1 cellular context compared by ENCODE assay signal in genomic region chr2:189213226-189213625, GRCh38.
TF ChIP-seq lines count a peak whose summit lies in the region.

No MANE protein-coding gene starts in this region.

TF ChIP-seq in SK-N-SH treated with all-trans-retinoic acid at 6 μM for 48 hours, 23 proteins besides CTCF, POLR2A, EP300 and RAD21 (continued from another document):
- TF ChIP-seq CREB5 (CRISPR knock-in tag; IDR thresholded peaks at IDR 0.05; ENCODE audit: low read depth) (no peak), ESRRG (CRISPR knock-in tag; IDR thresholded peaks at IDR 0.05) (no peak), TCF4 (CRISPR knock-in tag; IDR thresholded peaks at IDR 0.05; ENCODE audit: borderline replicate concordance) (no peak), ZFP3 (CRISPR knock-in tag; IDR thresholded peaks at IDR 0.05) (no peak), PPARA (CRISPR knock-in tag; IDR thresholded peaks at IDR 0.05; ENCODE audit: borderline replicate concordance) (no peak)
